Comparison of ENCODE assay signal across 18 cellular contexts in genomic region chr15:48913141-48913540, GRCh38. TPM values are rescaled to one million over a fixed set of nuclear protein-coding genes. Genes with fewer than 3 reads are reported as not detected.
DNase-seq lines count a peak whose midpoint lies in the region; ATAC-seq and TF ChIP-seq lines count a peak whose summit lies in the region.
"Had no signal": no experiment of that assay in that cellular context is flagged by ENCODE, and none has a peak within 500 bp of the region (broad histone marks: within the 10 kb centered on the region; RNA-seq: fewer than 3 reads in every experiment).

No MANE protein-coding gene starts in this region.

- TF ChIP-seq CTCF in dorsolateral prefrontal cortex (IDR thresholded peaks at IDR 0.05 in 54 of 56, conservative IDR thresholded peaks at IDR 0.05 in 2 of 56; ENCODE audit: low read depth in 1 of 56, partially characterized antibody in 56 of 56) = no peak

- intact Hi-C loops in dorsolateral prefrontal cortex (cut with DNase I) = no loop called here

- H3K27me3 ChIP-seq in dorsolateral prefrontal cortex = no peaks in the 10 kb centered on the region

- in situ Hi-C loops in KBM-7 (cut with MboI; ENCODE audit: low pct_unique_long_range_greater_than_20kb, low sequenced_read_pairs) = no loop called here

- ATAC-seq in HG03135 (IDR thresholded peaks at IDR 0.05; ENCODE audit: unreplicated experiment) = no peak
- ATAC-seq: HCT116, HepG2 had no signal

- peak; percentile 16 for DNase-seq in A172 (ENCODE audit: low spot score)
- peak; percentile 16 for DNase-seq in HT-29 (ENCODE audit: low spot score)
- DNase-seq in SW480 (ENCODE audit: low spot score) = peak; percentile 66
- DNase-seq in iris pigment epithelial cell (ENCODE audit: low read depth) = peak; percentile 29
- DNase-seq in dorsolateral prefrontal cortex = no peak
- no peak for DNase-seq in KBM-7
- DNase-seq in caudate nucleus (lab: John Stamatoyannopoulos, UW) = no peak
- DNase-seq: C1 segment of cervical spinal cord, DMS153, GDM1, MV-4-11, NCI-H1436, NCI-H2081, NCI-H510A treated with DMSO at 0.1 percent for 48 hours had no signal

- H3K27ac ChIP-seq in dorsolateral prefrontal cortex (no peak overlapping the region), caudate nucleus (ENCODE audit: low read depth, low read length) (no peak overlapping the region)
- H3K27ac ChIP-seq: RWPE1 had no signal

- no peak overlapping the region for H3K4me3 ChIP-seq in dorsolateral prefrontal cortex

RNA-seq across cellular contexts. Expression of gene EID1, which starts 35.2 kb away (rescaled TPM):
- 301 and 330 TPM in 2 replicates for total RNA-seq in A172 (2014; rRNA removed; shearing (Covaris generic))
- 74.0 and 76.7 TPM in 2 replicates for total RNA-seq in HT-29 (2014; rRNA removed; shearing (Covaris generic))
- total RNA-seq in dorsolateral prefrontal cortex = 100 to 1,000 TPM; 107 to 240 (median 184) TPM

RNA-seq across cellular contexts. Expression of gene SHC4, which starts 50.6 kb away (rescaled TPM):
- total RNA-seq in A172 (2014; rRNA removed; shearing (Covaris generic)) = 0.59 and 0.84 TPM in 2 replicates
- not detected in 2 replicates for total RNA-seq in HT-29 (2014; rRNA removed; shearing (Covaris generic))
- total RNA-seq in dorsolateral prefrontal cortex = 10 to 100 TPM in 97 of 120 experiments, 1 to 10 TPM in 23; 4.1 to 69.2 (median 16.4) TPM

Comparison
In these comparisons a context has a peak if more than half of its experiments do, and no peak if none do; other contexts are left out.
1. DNase-seq: peak in A172 (single experiment), HT-29 (single experiment), SW480 (single experiment) and iris pigment epithelial cell (single experiment); none in dorsolateral prefrontal cortex (0 of 10), KBM-7 (single experiment) and caudate nucleus (0 of 61).